In the genomic region with DNA sequence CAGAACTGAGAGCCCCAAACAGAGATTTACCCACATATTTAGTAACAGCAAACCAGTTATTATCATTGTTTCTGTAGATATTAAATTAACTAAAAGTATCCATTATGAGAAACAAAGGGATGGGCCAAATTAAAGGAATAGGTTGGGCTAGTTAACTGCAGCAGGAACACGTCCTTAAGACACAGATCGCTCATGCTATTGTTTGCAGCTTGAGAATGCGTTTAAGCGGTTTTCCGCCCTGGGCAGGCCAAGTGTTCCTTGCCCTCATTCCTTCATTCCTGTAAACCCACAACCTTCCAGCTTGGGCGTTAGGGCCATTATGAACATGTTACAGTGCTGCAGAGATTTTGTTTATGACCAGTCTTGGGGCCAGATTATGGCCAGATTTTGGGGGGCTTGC, we compare ENCODE assay signal across 4 cellular contexts. TPM values are rescaled to one million over a fixed set of nuclear protein-coding genes. Genes with fewer than 3 reads are reported as not detected.
"Had no signal": no experiment of that assay in that cellular context is flagged by ENCODE, and none has a peak within 500 bp of the region (broad histone marks: within the 10 kb centered on the region; RNA-seq: fewer than 3 reads in every experiment).

No MANE protein-coding gene starts in this region.

RNA-seq across cellular contexts. Expression of a gene that starts 21.4 kb away (rescaled TPM):
- total RNA-seq: M059J, PC-9, SJCRH30 had no signal

RNA-seq across cellular contexts. Expression of a gene that starts 25.0 kb away (rescaled TPM):
- total RNA-seq: PC-9, SJCRH30 had no signal

RNA-seq across cellular contexts. Expression of a gene that starts 31.5 kb away (rescaled TPM):
- total RNA-seq: SK-MEL-5 had no signal
